In genomic region chr3:185070491-185071335, GRCh38 we compare ENCODE assay signal across 11 cellular contexts.
DNase-seq lines count a peak whose midpoint lies in the region; ATAC-seq and TF ChIP-seq lines count a peak whose summit lies in the region.
"Had no signal": no experiment of that assay in that cellular context is flagged by ENCODE, and none has a peak within 500 bp of the region (broad histone marks: within the 10 kb centered on the region; RNA-seq: fewer than 3 reads in every experiment).

No MANE protein-coding gene starts in this region.

- intact Hi-C loops in lower lobe of right lung (cut with DNase I) = no loop called here

- H3K27ac ChIP-seq in lower lobe of right lung = no peak overlapping the region
- H3K27ac ChIP-seq: suprapubic skin had no signal

- no peak overlapping the region for H3K4me3 ChIP-seq in lower lobe of right lung
- H3K4me3 ChIP-seq: suprapubic skin had no signal

- ATAC-seq in lower lobe of right lung (peak; percentile 5 to 30), HG02763 (IDR thresholded peaks at IDR 0.05; ENCODE audit: unreplicated experiment) (no peak)
- ATAC-seq: activated naive CD8-positive, alpha-beta T cell treated with anti-CD3 and anti-CD28 coated beads, Interleukin-2, amount 50 U/mL, for 24 hours had no signal

- H3K27me3 ChIP-seq in lower lobe of right lung (ENCODE audit: low read depth) = no peaks in the 10 kb centered on the region
- H3K27me3 ChIP-seq: suprapubic skin had no signal

- no peaks in the 10 kb centered on the region for H3K9me3 ChIP-seq in lower lobe of right lung
- H3K9me3 ChIP-seq: suprapubic skin had no signal

- peak; percentile 62 for DNase-seq in DMS53 treated with DMSO at 0.1 percent for 48 hours (lab: John Stamatoyannopoulos, UW; ENCODE audit: unreplicated experiment)
- peak; percentile 38 for DNase-seq in M059J (ENCODE audit: low read depth)
- peak; percentile 14 for DNase-seq in cerebellar cortex (ENCODE audit: low spot score)
- DNase-seq in lower lobe of right lung = no peak
- no peak for DNase-seq in superior temporal gyrus (ENCODE audit: extremely low spot score)
- DNase-seq in NCI-H187 treated with DMSO at 0.1 percent for 48 hours (lab: John Stamatoyannopoulos, UW) = no peak
- DNase-seq in NCI-H2107 (lab: John Stamatoyannopoulos, UW) = no peak
- DNase-seq: activated naive CD8-positive, alpha-beta T cell treated with anti-CD3 and anti-CD28 coated beads, Interleukin-2, amount 50 U/mL, for 24 hours; NCI-H446 treated with DMSO at 0.1 percent for 48 hours had no signal

- no peaks in the 10 kb centered on the region for H3K36me3 ChIP-seq in lower lobe of right lung
- H3K36me3 ChIP-seq: suprapubic skin had no signal

- TF ChIP-seq CTCF in lower lobe of right lung (IDR thresholded peaks at IDR 0.05) = peak; percentile 19

- no peaks in the 10 kb centered on the region for H3K4me1 ChIP-seq in lower lobe of right lung
- H3K4me1 ChIP-seq: suprapubic skin had no signal

Comparison
In these comparisons a context has a peak if more than half of its experiments do, and no peak if none do; other contexts are left out.
1. DNase-seq: peak in DMS53 treated with DMSO at 0.1 percent for 48 hours (single experiment), M059J (single experiment) and cerebellar cortex (single experiment); none in lower lobe of right lung (single experiment), superior temporal gyrus (single experiment), NCI-H187 treated with DMSO at 0.1 percent for 48 hours (single experiment) and NCI-H2107 (single experiment).